ENCODE assay signal across 15 cellular contexts in genomic region chr18:44033144-44033543, GRCh38.
DNase-seq lines count a peak whose midpoint lies in the region; ATAC-seq and TF ChIP-seq lines count a peak whose summit lies in the region.
"Had no signal": no experiment of that assay in that cellular context is flagged by ENCODE, and none has a peak within 500 bp of the region (broad histone marks: within the 10 kb centered on the region; RNA-seq: fewer than 3 reads in every experiment).

No MANE protein-coding gene starts in this region.

- TF ChIP-seq EP300 in neural cell (conservative IDR thresholded peaks at IDR 0.05; ENCODE audit: poor library complexity, severe bottlenecking) (no peak), tibial nerve (IDR thresholded peaks at IDR 0.05) (no peak)

- H3F3A ChIP-seq in neural cell (ENCODE audit: insufficient read depth, low read length, poor library complexity, severe bottlenecking) = no peaks in the 10 kb centered on the region

- TF ChIP-seq RAD21 in neural cell (conservative IDR thresholded peaks at IDR 0.05) = no peak

- H3K9me3 ChIP-seq in neural cell (ENCODE audit: low read length) = no peaks in the 10 kb centered on the region
- no peaks in the 10 kb centered on the region for H3K9me3 ChIP-seq in tibial nerve
- H3K9me3 ChIP-seq: BE2C, esophagus muscularis mucosa, lower lobe of right lung, neutrophil had no signal

- no peak overlapping the region for H3K4me2 ChIP-seq in neural cell (ENCODE audit: low read length)

- no peak overlapping the region for H3K4me3 Mint-ChIP-seq in activated naive CD4-positive, alpha-beta T cell treated with anti-CD3 and anti-CD28 coated beads for 36 hours
- H3K4me3 Mint-ChIP-seq in endothelial cell (ENCODE audit: unreplicated experiment) = no peak overlapping the region
- H3K4me3 Mint-ChIP-seq: activated B cell treated with CpG ODN at 0.5 μM for 24 hours; activated naive CD8-positive, alpha-beta T cell treated with anti-CD3 and anti-CD28 coated beads, Interleukin-2, amount 10 ng/mL, durations not matched to agents 7 days and 5 days had no signal

- no peaks in the 10 kb centered on the region for H3K36me3 Mint-ChIP-seq in activated naive CD4-positive, alpha-beta T cell treated with anti-CD3 and anti-CD28 coated beads for 36 hours (ENCODE audit: low read depth)
- peaks cover 5% of the 10 kb centered on the region for H3K36me3 Mint-ChIP-seq in endothelial cell (ENCODE audit: low read depth, unreplicated experiment)
- H3K36me3 Mint-ChIP-seq: activated naive CD8-positive, alpha-beta T cell treated with anti-CD3 and anti-CD28 coated beads, Interleukin-2, amount 10 ng/mL, durations not matched to agents 7 days and 5 days had no signal

- DNase-seq in OCI-M1 (lab: John Stamatoyannopoulos, UW) (peak; percentile 34), tibial nerve (ENCODE audit: low spot score in 2 of 2) (no peak), endothelial cell (ENCODE audit: low spot score) (no peak)
- no peak for DNase-seq in activated naive CD4-positive, alpha-beta T cell treated with anti-CD3 and anti-CD28 coated beads for 36 hours
- no peak for DNase-seq in stimulated activated naive CD4-positive, alpha-beta T cell treated with Interleukin-2 at 50 U/mL for 16 hours (lab: John Stamatoyannopoulos, UW)
- DNase-seq: activated B cell treated with CpG ODN at 0.5 μM for 24 hours; activated naive CD8-positive, alpha-beta T cell treated with anti-CD3 and anti-CD28 coated beads, Interleukin-2, amount 10 ng/mL, durations not matched to agents 7 days and 5 days; BE2C; lower lobe of right lung; MM.1S had no signal

- no peak overlapping the region for H3K4me3 ChIP-seq in neural cell (ENCODE audit: low read length)
- H3K4me3 ChIP-seq in tibial nerve = no peak overlapping the region
- H3K4me3 ChIP-seq: esophagus muscularis mucosa, lower lobe of right lung had no signal

- H3K4me1 Mint-ChIP-seq in activated naive CD4-positive, alpha-beta T cell treated with anti-CD3 and anti-CD28 coated beads for 36 hours (ENCODE audit: low read depth) = no peaks in the 10 kb centered on the region
- no peaks in the 10 kb centered on the region for H3K4me1 Mint-ChIP-seq in endothelial cell (ENCODE audit: unreplicated experiment)
- H3K4me1 Mint-ChIP-seq: activated B cell treated with CpG ODN at 0.5 μM for 24 hours; activated naive CD8-positive, alpha-beta T cell treated with anti-CD3 and anti-CD28 coated beads, Interleukin-2, amount 10 ng/mL, durations not matched to agents 7 days and 5 days had no signal

- no peak for TF ChIP-seq POLR2A in tibial nerve (IDR thresholded peaks at IDR 0.05)

- H3K4me1 ChIP-seq in tibial nerve = no peaks in the 10 kb centered on the region
- H3K4me1 ChIP-seq: BE2C had no signal

- CTCF ChIA-PET in activated naive CD4-positive, alpha-beta T cell treated with anti-CD3 and anti-CD28 coated beads for 36 hours (lab: Charles Lee) = no interaction called here

- no peak overlapping the region for H3K27ac Mint-ChIP-seq in activated naive CD4-positive, alpha-beta T cell treated with anti-CD3 and anti-CD28 coated beads for 36 hours
- H3K27ac Mint-ChIP-seq in endothelial cell (ENCODE audit: unreplicated experiment) = no peak overlapping the region
- H3K27ac Mint-ChIP-seq: activated B cell treated with CpG ODN at 0.5 μM for 24 hours; activated naive CD8-positive, alpha-beta T cell treated with anti-CD3 and anti-CD28 coated beads, Interleukin-2, amount 10 ng/mL, durations not matched to agents 7 days and 5 days had no signal

- no peak overlapping the region for H3K9ac ChIP-seq in neural cell (ENCODE audit: low read length)

- intact Hi-C loops in activated naive CD4-positive, alpha-beta T cell treated with anti-CD3 and anti-CD28 coated beads for 36 hours (cut with micrococcal nuclease) = no loop called here

- no peaks in the 10 kb centered on the region for H3K36me3 ChIP-seq in neural cell (ENCODE audit: insufficient read depth, low read length)
- H3K36me3 ChIP-seq in tibial nerve = no peaks in the 10 kb centered on the region
- H3K36me3 ChIP-seq: BE2C, esophagus muscularis mucosa, lower lobe of right lung, neutrophil had no signal

- H3K9me3 Mint-ChIP-seq in activated naive CD4-positive, alpha-beta T cell treated with anti-CD3 and anti-CD28 coated beads for 36 hours = peaks cover 5% of the 10 kb centered on the region
- H3K9me3 Mint-ChIP-seq in endothelial cell (ENCODE audit: unreplicated experiment) = peaks cover 3% of the 10 kb centered on the region
- H3K9me3 Mint-ChIP-seq: activated B cell treated with CpG ODN at 0.5 μM for 24 hours had no signal

- H3K9me2 ChIP-seq in neural cell (ENCODE audit: insufficient read depth, low read length) = no peaks in the 10 kb centered on the region

- no peak overlapping the region for H2AFZ ChIP-seq in neural cell (ENCODE audit: low read depth, low read length)

- 57 to 65% methylated on average over 4 of the region's 4 CpGs for WGBS in tibial nerve, 2 donors

- TF ChIP-seq CTCF in neural cell (IDR thresholded peaks at IDR 0.05; ENCODE audit: poor library complexity, severe bottlenecking) (no peak), tibial nerve (IDR thresholded peaks at IDR 0.05) (no peak), endothelial cell (IDR thresholded peaks at IDR 0.05; ENCODE audit: unreplicated experiment) (no peak)

- no peaks in the 10 kb centered on the region for H4K20me1 ChIP-seq in neural cell (ENCODE audit: insufficient read depth)

- H3K79me2 ChIP-seq in neural cell (replicated peaks; ENCODE audit: insufficient read depth, low read length) = no peaks in the 10 kb centered on the region

- H3K27ac ChIP-seq in neural cell (ENCODE audit: low read length) (peak overlapping the region; percentile 33), tibial nerve (no peak overlapping the region)
- H3K27ac ChIP-seq: esophagus muscularis mucosa, lower lobe of right lung, neutrophil had no signal

- H3K27me3 Mint-ChIP-seq in activated naive CD4-positive, alpha-beta T cell treated with anti-CD3 and anti-CD28 coated beads for 36 hours (ENCODE audit: low read depth) = no peaks in the 10 kb centered on the region
- no peaks in the 10 kb centered on the region for H3K27me3 Mint-ChIP-seq in endothelial cell (ENCODE audit: unreplicated experiment)
- H3K27me3 Mint-ChIP-seq: activated B cell treated with CpG ODN at 0.5 μM for 24 hours; activated naive CD8-positive, alpha-beta T cell treated with anti-CD3 and anti-CD28 coated beads, Interleukin-2, amount 10 ng/mL, durations not matched to agents 7 days and 5 days had no signal

- H3K27me3 ChIP-seq in neural cell (ENCODE audit: insufficient read depth, low read depth, low read length) = no peaks in the 10 kb centered on the region
- no peaks in the 10 kb centered on the region for H3K27me3 ChIP-seq in tibial nerve
- H3K27me3 ChIP-seq: BE2C, esophagus muscularis mucosa, neutrophil had no signal

- peak; percentile 84 for ATAC-seq in GM18907 (IDR thresholded peaks at IDR 0.05; ENCODE audit: unreplicated experiment)
- peak; percentile 59 for ATAC-seq in HG02970 (IDR thresholded peaks at IDR 0.05; ENCODE audit: low FRiP score, unreplicated experiment)

TF ChIP-seq in neural cell, 6 proteins besides CTCF, POLR2A, EP300 and RAD21:
- TF ChIP-seq EZH2 (IDR thresholded peaks at IDR 0.05; ENCODE audit: borderline replicate concordance, insufficient read depth, low read length, poor library complexity, severe bottlenecking) (no peak), MXI1 (conservative IDR thresholded peaks at IDR 0.05; ENCODE audit: poor library complexity, severe bottlenecking) (no peak), POLR2AphosphoS5 (IDR thresholded peaks at IDR 0.05) (no peak), TAF1 (IDR thresholded peaks at IDR 0.05; ENCODE audit: low read depth) (no peak), SMC3 (conservative IDR thresholded peaks at IDR 0.05; ENCODE audit: poor library complexity) (no peak)
- TF ChIP-seq, protein P1, sequence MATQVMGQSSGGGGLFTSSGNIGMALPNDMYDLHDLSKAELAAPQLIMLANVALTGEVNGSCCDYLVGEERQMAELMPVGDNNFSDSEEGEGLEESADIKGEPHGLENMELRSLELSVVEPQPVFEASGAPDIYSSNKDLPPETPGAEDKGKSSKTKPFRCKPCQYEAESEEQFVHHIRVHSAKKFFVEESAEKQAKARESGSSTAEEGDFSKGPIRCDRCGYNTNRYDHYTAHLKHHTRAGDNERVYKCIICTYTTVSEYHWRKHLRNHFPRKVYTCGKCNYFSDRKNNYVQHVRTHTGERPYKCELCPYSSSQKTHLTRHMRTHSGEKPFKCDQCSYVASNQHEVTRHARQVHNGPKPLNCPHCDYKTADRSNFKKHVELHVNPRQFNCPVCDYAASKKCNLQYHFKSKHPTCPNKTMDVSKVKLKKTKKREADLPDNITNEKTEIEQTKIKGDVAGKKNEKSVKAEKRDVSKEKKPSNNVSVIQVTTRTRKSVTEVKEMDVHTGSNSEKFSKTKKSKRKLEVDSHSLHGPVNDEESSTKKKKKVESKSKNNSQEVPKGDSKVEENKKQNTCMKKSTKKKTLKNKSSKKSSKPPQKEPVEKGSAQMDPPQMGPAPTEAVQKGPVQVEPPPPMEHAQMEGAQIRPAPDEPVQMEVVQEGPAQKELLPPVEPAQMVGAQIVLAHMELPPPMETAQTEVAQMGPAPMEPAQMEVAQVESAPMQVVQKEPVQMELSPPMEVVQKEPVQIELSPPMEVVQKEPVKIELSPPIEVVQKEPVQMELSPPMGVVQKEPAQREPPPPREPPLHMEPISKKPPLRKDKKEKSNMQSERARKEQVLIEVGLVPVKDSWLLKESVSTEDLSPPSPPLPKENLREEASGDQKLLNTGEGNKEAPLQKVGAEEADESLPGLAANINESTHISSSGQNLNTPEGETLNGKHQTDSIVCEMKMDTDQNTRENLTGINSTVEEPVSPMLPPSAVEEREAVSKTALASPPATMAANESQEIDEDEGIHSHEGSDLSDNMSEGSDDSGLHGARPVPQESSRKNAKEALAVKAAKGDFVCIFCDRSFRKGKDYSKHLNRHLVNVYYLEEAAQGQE (IDR thresholded peaks at IDR 0.05; ENCODE audit: borderline replicate concordance) = no peak
TF ChIP-seq in neural cell: peak in this region for 0.
